Comparison of ENCODE assay signal across 11 cellular contexts in the genomic region with DNA sequence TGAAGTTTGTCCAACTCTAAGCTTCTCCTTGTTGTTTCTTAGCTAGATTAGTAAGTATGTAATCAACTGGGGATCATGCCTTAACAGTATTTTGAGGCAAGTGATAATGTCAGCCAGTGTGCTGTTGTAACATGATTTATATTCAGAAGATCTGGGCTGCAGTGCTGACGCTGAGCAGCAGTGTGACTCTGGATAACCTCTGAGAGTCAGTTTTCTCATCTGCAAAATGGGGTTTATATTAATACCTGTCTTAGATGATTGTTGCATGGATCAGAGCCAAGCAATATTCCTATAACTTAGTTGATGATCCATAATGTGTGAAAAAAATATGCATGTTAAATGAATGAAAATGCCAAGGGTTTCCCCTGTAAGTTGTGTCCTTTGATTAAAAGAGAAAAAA.
"Had no signal": no experiment of that assay in that cellular context is flagged by ENCODE, and none has a peak within 500 bp of the region (broad histone marks: within the 10 kb centered on the region; RNA-seq: fewer than 3 reads in every experiment).

No MANE protein-coding gene starts in this region.

- H3K4me3 ChIP-seq: GM23248, GM23338, HAP-1 had no signal

- H3K9me3 ChIP-seq: HAP-1 had no signal

- ATAC-seq: GM23338, HCT116 had no signal

- H3K4me1 ChIP-seq: HAP-1 had no signal

- H3K27ac ChIP-seq: GM23248 had no signal

- FAIRE-seq: H1, H54 had no signal

- H3K4me2 ChIP-seq: GM23338 had no signal

- H3K36me3 ChIP-seq: HAP-1 had no signal

- DNase-seq: GM23248, GOT3, H7, H9, HCEC 1CT, HFFc6 had no signal

- H2AFZ ChIP-seq: GM23248, GM23338 had no signal

- H3K9ac ChIP-seq: GM23248 had no signal
